In genomic region chr16:72066747-72067146, GRCh38 we compare ENCODE assay signal across 7 cellular contexts. TPM values are rescaled to one million over a fixed set of nuclear protein-coding genes. Genes with fewer than 3 reads are reported as not detected.
DNase-seq lines count a peak whose midpoint lies in the region; ATAC-seq and TF ChIP-seq lines count a peak whose summit lies in the region.

No MANE protein-coding gene starts in this region.

- H3K36me3 ChIP-seq in esophagus squamous epithelium (no peaks in the 10 kb centered on the region), prostate gland (no peaks in the 10 kb centered on the region)

- 0 to 10% methylated on average over 1 of the region's 1 CpG for WGBS in esophagus squamous epithelium, 2 donors
- 6% methylated on average over 1 of the region's 1 CpG for WGBS in prostate gland

- no peaks in the 10 kb centered on the region for H3K36me3 Mint-ChIP-seq in HFFc6 (ENCODE audit: low read depth)
- no peaks in the 10 kb centered on the region for H3K36me3 Mint-ChIP-seq in nephron progenitor cell (ENCODE audit: low read depth)

- H3K27me3 Mint-ChIP-seq in HFFc6 (ENCODE audit: insufficient read depth) (peaks cover 13% of the 10 kb centered on the region), nephron progenitor cell (ENCODE audit: low read depth, poor library complexity) (peaks cover 40% of the 10 kb centered on the region)

- no peak overlapping the region for H3K4me3 ChIP-seq in esophagus squamous epithelium
- H3K4me3 ChIP-seq in prostate gland = no peak overlapping the region

- no peak for ATAC-seq in GM21576 (IDR thresholded peaks at IDR 0.05; ENCODE audit: unreplicated experiment)

- H3K9me3 Mint-ChIP-seq in HFFc6 (no peaks in the 10 kb centered on the region), nephron progenitor cell (peaks cover 5% of the 10 kb centered on the region)

- POLR2A ChIA-PET in RWPE1 (lab: Yijun Ruan, JAX; ENCODE audit: low non-redundant PET) = no interaction called here

- peak; percentile 52 for DNase-seq in ELR (ENCODE audit: low read depth)
- DNase-seq in HFFc6 = peak; percentile 25
- peak; percentile 36 for DNase-seq in RWPE1 (ENCODE audit: low spot score)
- DNase-seq in esophagus squamous epithelium (lab: John Stamatoyannopoulos, UW) = no peak
- no peak for DNase-seq in nephron progenitor cell
- no peak for DNase-seq in prostate gland (ENCODE audit: low spot score)

- H3K4me1 ChIP-seq in esophagus squamous epithelium (peaks cover 0 to 16% (median 10%) of the 10 kb centered on the region in 3 donors), prostate gland (replicated peaks) (no peaks in the 10 kb centered on the region)

- TF ChIP-seq POLR2A in esophagus squamous epithelium (IDR thresholded peaks at IDR 0.05) (no peak), prostate gland (IDR thresholded peaks at IDR 0.05) (no peak)

- no peaks in the 10 kb centered on the region for H3K4me1 Mint-ChIP-seq in HFFc6 (ENCODE audit: low read depth)
- H3K4me1 Mint-ChIP-seq in nephron progenitor cell = peaks cover 25% of the 10 kb centered on the region

- no peak overlapping the region for H3K27ac ChIP-seq in RWPE1
- H3K27ac ChIP-seq in esophagus squamous epithelium = no peak overlapping the region
- H3K27ac ChIP-seq in prostate gland = no peak overlapping the region

- intact Hi-C loops in esophagus squamous epithelium (cut with DNase I) = no loop called here
- intact Hi-C loops in prostate gland (cut with DNase I) = no loop called here

- H3K9me3 ChIP-seq in esophagus squamous epithelium = no peaks in the 10 kb centered on the region
- H3K9me3 ChIP-seq in prostate gland = no peaks in the 10 kb centered on the region

- no peak overlapping the region for H3K4me3 Mint-ChIP-seq in HFFc6
- no peak overlapping the region for H3K4me3 Mint-ChIP-seq in nephron progenitor cell

- CTCF ChIA-PET in RWPE1 (lab: Yijun Ruan, JAX) = interaction anchor here (0.6 to 1.1 kb wide), 8 partner anchors 9 to 1183 kb away, joined by 3 to 6 read pairs (median 3); no protein-coding TSS in a partner anchor

- H3K27ac Mint-ChIP-seq in HFFc6 = no peak overlapping the region
- no peak overlapping the region for H3K27ac Mint-ChIP-seq in nephron progenitor cell

- H3K27me3 ChIP-seq in esophagus squamous epithelium (no peaks in the 10 kb centered on the region), prostate gland (replicated peaks; ENCODE audit: insufficient read depth) (no peaks in the 10 kb centered on the region)

- TF ChIP-seq CTCF in HFFc6 (IDR thresholded peaks at IDR 0.05) (peak; percentile 78), RWPE1 (conservative IDR thresholded peaks at IDR 0.05; ENCODE audit: low read depth) (peak; percentile 67), esophagus squamous epithelium (IDR thresholded peaks at IDR 0.05) (peak in 5 of 6 experiments; percentile 30 to 57 (median 44)), nephron progenitor cell (IDR thresholded peaks at IDR 0.05) (peak; percentile 49), prostate gland (IDR thresholded peaks at IDR 0.05) (peak in 2 of 4 experiments; percentile 40 to 44)

RNA-seq across cellular contexts. Expression of gene HPR, which starts 3.7 kb away (rescaled TPM):
- not detected for total RNA-seq in HFFc6 (2021; fragmentation: NEBNext Ultra II Directional; extraction: Animal tissue kit (Norgen Biotek cat#: 25700))
- total RNA-seq in esophagus squamous epithelium (not detected), prostate gland (1 to 10 TPM in 1 of 2 donors, not detected in 1; 5.3 TPM)

RNA-seq across cellular contexts. Expression of gene HP, which starts 12.4 kb away (rescaled TPM):
- not detected for total RNA-seq in HFFc6 (2021; fragmentation: NEBNext Ultra II Directional; extraction: Animal tissue kit (Norgen Biotek cat#: 25700))
- 1 to 10 TPM in 2 of 4 donors, not detected in 2; 1.0 to 2.9 TPM for total RNA-seq in esophagus squamous epithelium
- total RNA-seq in prostate gland = 1 to 10 TPM; 2.5 to 3.1 TPM

RNA-seq across cellular contexts. Expression of gene TXNL4B, which starts 26.7 kb away (rescaled TPM):
- total RNA-seq in HFFc6 (2021; fragmentation: NEBNext Ultra II Directional; extraction: Animal tissue kit (Norgen Biotek cat#: 25700)) = 10 to 100 TPM in 3 of 6 experiments, 1 to 10 TPM in 3; 5.9 to 10.4 (median 9.9) TPM
- total RNA-seq in esophagus squamous epithelium (10 to 100 TPM in 1 of 4 donors, 1 to 10 TPM in 3; 5.0 to 11.0 (median 8.5) TPM), prostate gland (10 to 100 TPM; 14.1 to 36.2 TPM)

RNA-seq across cellular contexts. Expression of gene DHX38, which starts 26.9 kb away (rescaled TPM):
- 10 to 100 TPM; 51.1 to 58.2 (median 55.6) TPM for total RNA-seq in HFFc6 (2021; fragmentation: NEBNext Ultra II Directional; extraction: Animal tissue kit (Norgen Biotek cat#: 25700))
- total RNA-seq in esophagus squamous epithelium = 10 to 100 TPM; 27.6 to 54.4 (median 43.4) TPM
- total RNA-seq in prostate gland = 10 to 100 TPM; 61.9 to 63.9 TPM

RNA-seq across cellular contexts. Expression of gene DHODH, which starts 58.2 kb away (rescaled TPM):
- total RNA-seq in HFFc6 (2021; fragmentation: NEBNext Ultra II Directional; extraction: Animal tissue kit (Norgen Biotek cat#: 25700)) = 10 to 100 TPM in 1 of 6 experiments, 1 to 10 TPM in 5; 6.8 to 10.0 (median 8.8) TPM
- total RNA-seq in esophagus squamous epithelium = 1 to 10 TPM; 4.3 to 9.0 (median 7.9) TPM
- total RNA-seq in prostate gland = 1 to 10 TPM; 4.4 to 7.7 TPM

Comparison
In these comparisons a context has a peak if more than half of its experiments do, and no peak if none do; other contexts are left out.
1. DNase-seq: peak in ELR (single experiment), HFFc6 (single experiment) and RWPE1 (single experiment); none in esophagus squamous epithelium (single experiment), nephron progenitor cell (single experiment) and prostate gland (single experiment).